8 cellular contexts compared by ENCODE assay signal in the genomic region with DNA sequence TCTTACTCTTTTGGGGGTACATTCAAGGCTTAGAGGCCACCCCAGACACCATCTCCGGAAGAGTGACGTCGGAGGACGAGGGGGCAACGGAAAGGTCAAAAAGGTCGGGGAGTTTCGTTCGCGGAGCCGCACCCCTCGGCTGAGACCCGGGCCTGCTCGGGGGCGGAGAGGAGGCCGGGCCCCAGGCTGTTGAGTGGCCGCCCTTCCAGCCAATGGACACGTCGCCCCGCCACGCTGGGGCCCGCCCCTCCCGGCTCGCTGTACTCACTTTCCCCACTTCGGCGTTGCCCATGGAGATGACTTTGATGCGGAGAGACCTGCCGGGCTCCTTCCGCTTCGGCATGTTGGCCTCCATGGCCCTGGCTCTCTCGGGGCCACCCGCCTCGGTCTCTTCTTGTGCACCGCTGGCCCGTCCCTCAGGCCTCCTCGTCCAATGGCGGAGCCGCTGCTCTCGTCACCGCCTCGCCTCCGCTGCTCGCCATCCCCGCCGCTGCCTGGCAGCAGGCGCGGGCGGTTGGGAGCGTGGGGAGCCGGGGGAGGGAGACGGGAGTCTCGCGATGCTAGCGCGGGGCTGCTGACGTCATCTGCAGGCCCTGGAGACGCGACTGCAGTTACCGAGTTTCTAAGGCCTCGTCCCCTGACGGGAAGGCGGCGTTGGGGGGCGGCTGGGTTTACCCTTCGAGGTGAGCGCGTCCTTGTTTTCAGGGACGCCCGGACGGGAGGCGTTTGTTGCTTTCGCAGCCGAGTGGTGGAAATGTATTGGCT. TPM values are rescaled to one million over a fixed set of nuclear protein-coding genes. Genes with fewer than 3 reads are reported as not detected.
DNase-seq lines count a peak whose midpoint lies in the region; ATAC-seq and TF ChIP-seq lines count a peak whose summit lies in the region.

A gene (minus strand): TSS at position 406 of the 765 bp plus-strand sequence. CDS start 51 bp downstream, at position 355.

- H3K9me3 Mint-ChIP-seq in Calu3 (ENCODE audit: low read depth, unreplicated experiment) (no peaks in the 10 kb centered on the region), endodermal cell (no peaks in the 10 kb centered on the region)

- WGBS in endodermal cell (ENCODE audit: insufficient coverage in 1 of 2, insufficient read length in 1 of 2), 2 experiments: 0% methylated on average over 17 to 72 of the region's 72 CpGs

- H3K9me3 ChIP-seq in HUES48 (ENCODE audit: control insufficient read depth, insufficient read depth, low read length) (no peaks in the 10 kb centered on the region), NT2/D1 (ENCODE audit: insufficient read depth, low read length) (no peaks in the 10 kb centered on the region), endodermal cell (ENCODE audit: control insufficient read depth, low read length) (no peaks in the 10 kb centered on the region)

- BruUV-seq in Calu3 (replicated peaks; lab: Mats Ljungman, UMichigan): no TSS peak

- H3K36me3 ChIP-seq in HUES48 (ENCODE audit: control insufficient read depth, insufficient read depth, low read length): peaks cover 4% of the 10 kb centered on the region; the same call in 1 of the 2 replicates
- no peaks in the 10 kb centered on the region for H3K36me3 ChIP-seq in NT2/D1 (ENCODE audit: insufficient read depth, insufficient read length, low read length)
- peaks cover 6% of the 10 kb centered on the region for H3K36me3 ChIP-seq in endodermal cell (ENCODE audit: control insufficient read depth, insufficient read depth, low read length)

- H3K36me3 Mint-ChIP-seq in Calu3 (ENCODE audit: insufficient read depth, unreplicated experiment): peaks cover 22% of the 10 kb centered on the region
- peaks cover 4% of the 10 kb centered on the region for H3K36me3 Mint-ChIP-seq in endodermal cell (ENCODE audit: low read depth)

- H3K27ac Mint-ChIP-seq in Calu3 (ENCODE audit: unreplicated experiment) (peak within 1 kb of the TSS; percentile 100), endodermal cell (peak within 1 kb of the TSS; percentile 100)

- H3K27ac ChIP-seq in HUES48 (ENCODE audit: low read depth, low read length): peak within 1 kb of the TSS; percentile 99
- peak within 1 kb of the TSS; percentile 95 for H3K27ac ChIP-seq in endodermal cell (ENCODE audit: low read depth, low read length)

- peak; percentile 92 for ATAC-seq in GM21423 (IDR thresholded peaks at IDR 0.05; ENCODE audit: unreplicated experiment)

- intact Hi-C loops in Calu3 (cut with micrococcal nuclease; ENCODE audit: unreplicated experiment): no loop called here

- peak within 1 kb of the TSS; percentile 91 for H3K9ac ChIP-seq in HUES48 (ENCODE audit: low read depth, low read length)
- H3K9ac ChIP-seq in NT2/D1 (ENCODE audit: insufficient read length, low read depth): peak within 1 kb of the TSS; percentile 90
- peak within 1 kb of the TSS; percentile 100 for H3K9ac ChIP-seq in endodermal cell (ENCODE audit: extremely low read depth, low read length, poor library complexity, severe bottlenecking)

- H3K4me1 Mint-ChIP-seq in Calu3 (ENCODE audit: low read depth, unreplicated experiment): peaks cover 6% of the 10 kb centered on the region
- peaks cover 4% of the 10 kb centered on the region for H3K4me1 Mint-ChIP-seq in endodermal cell

- no peak for TF ChIP-seq CTCF in Calu3 (IDR thresholded peaks at IDR 0.05; ENCODE audit: unreplicated experiment)
- TF ChIP-seq CTCF in endodermal cell (conservative IDR thresholded peaks at IDR 0.05): no peak

- CTCF ChIA-PET in Calu3 (lab: Charles Lee): interaction anchor here (0.9 to 1.1 kb wide), 2 partner anchors 146 to 158 kb away, joined by 3 to 8 read pairs; no protein-coding TSS in a partner anchor

- no peaks in the 10 kb centered on the region for H3K27me3 ChIP-seq in HUES48 (ENCODE audit: control insufficient read depth, insufficient read depth, low read length)
- no peaks in the 10 kb centered on the region for H3K27me3 ChIP-seq in NT2/D1 (ENCODE audit: insufficient read depth, insufficient read length)
- H3K27me3 ChIP-seq in endodermal cell (ENCODE audit: control insufficient read depth, insufficient read depth, low read length, poor library complexity, severe bottlenecking): no peaks in the 10 kb centered on the region

- H3K4me3 Mint-ChIP-seq in Calu3 (ENCODE audit: low read depth, unreplicated experiment): peak within 1 kb of the TSS; percentile 99
- H3K4me3 Mint-ChIP-seq in endodermal cell: peak within 1 kb of the TSS; percentile 95

- peak within 1 kb of the TSS; percentile 87 for H3K4me3 ChIP-seq in HUES48 (ENCODE audit: low read depth, low read length)
- peak within 1 kb of the TSS; percentile 85 for H3K4me3 ChIP-seq in NT2/D1 (ENCODE audit: insufficient read length, low read depth)
- H3K4me3 ChIP-seq in endodermal cell (ENCODE audit: low read length): peak within 1 kb of the TSS; percentile 92

- H3K4me1 ChIP-seq in HUES48 (ENCODE audit: control insufficient read depth, insufficient read depth, low read length): no peaks in the 10 kb centered on the region
- H3K4me1 ChIP-seq in NT2/D1 (ENCODE audit: insufficient read depth, insufficient read length): no peaks in the 10 kb centered on the region
- H3K4me1 ChIP-seq in endodermal cell (ENCODE audit: control insufficient read depth, insufficient read depth, low read length): no peaks in the 10 kb centered on the region

- H3K27me3 Mint-ChIP-seq in Calu3 (ENCODE audit: unreplicated experiment): no peaks in the 10 kb centered on the region
- H3K27me3 Mint-ChIP-seq in endodermal cell (ENCODE audit: insufficient read depth): no peaks in the 10 kb centered on the region

- DNase-seq in Calu3 (peak; percentile 97), NT2/D1 (ENCODE audit: low read depth, low spot score) (peak; percentile 96), endodermal cell (peak; percentile 98), mesenteric fat pad (ENCODE audit: low spot score) (peak; percentile 99)
- peak; percentile 92 for DNase-seq in activated CD8-positive, alpha-beta memory T cell treated with anti-CD3 and anti-CD28 coated beads, Interleukin-2, amount 50 U/mL, for 24 hours (ENCODE audit: extremely low read depth)
- peak; percentile 95 for DNase-seq in stimulated activated CD8-positive, alpha-beta memory T cell treated with anti-CD3 and anti-CD28 coated beads, Interleukin-15, amount 100 ng/mL, for 1 hour (ENCODE audit: low read depth)

RNA-seq across cellular contexts. Expression of the gene that starts here (rescaled TPM):
- total RNA-seq in Calu3 (2022) (4.6 and 4.9 TPM in 2 replicates), endodermal cell (1 to 10 TPM; 6.2 to 6.5 TPM), mesenteric fat pad (10.5 TPM)
- polyA plus RNA-seq in endodermal cell (2013, experiment 1 of 2): 5.4 TPM
- polyA plus RNA-seq in endodermal cell (2013, experiment 2 of 2): 5.5 TPM

Comparison
In these comparisons a context has a peak if more than half of its experiments do, and no peak if none do; other contexts are left out.
1. Peak in every context shown above with its lines: DNase-seq, ATAC-seq, H3K4me3 ChIP-seq and H3K27ac ChIP-seq.